2 cellular contexts compared by ENCODE assay signal in genomic region chr19:38836438-38837303, GRCh38.
TF ChIP-seq lines count a peak whose summit lies in the region.

No MANE protein-coding gene starts in this region.

TF ChIP-seq in HEK293, 187 proteins besides CTCF, POLR2A, EP300 and RAD21 (continues in another document):
- no peak for TF ChIP-seq ZNF658 (tag by site-specific recombination; IDR thresholded peaks at IDR 0.05)
- TF ChIP-seq PRDM2 (tag by site-specific recombination; IDR thresholded peaks at IDR 0.05; ENCODE audit: borderline replicate concordance): no peak
- TF ChIP-seq ZNF514 (tag by site-specific recombination; IDR thresholded peaks at IDR 0.05): no peak
- TF ChIP-seq REST (tag by site-specific recombination; IDR thresholded peaks at IDR 0.05): no peak
- TF ChIP-seq ZNF639 (tag by site-specific recombination; IDR thresholded peaks at IDR 0.05): no peak
- 0 out of 2 replicates have a peak, but pooled peaks have one; percentile 0 for TF ChIP-seq ZNF677 (tag by site-specific recombination; IDR thresholded peaks at IDR 0.05)
- no peak for TF ChIP-seq ZNF404 (tag by site-specific recombination; IDR thresholded peaks at IDR 0.05)
- no peak for TF ChIP-seq ZNF621 (tag by site-specific recombination; IDR thresholded peaks at IDR 0.05)
- peak; percentile 59; the same call in 1 of the 2 replicates for TF ChIP-seq ZNF600 (tag by site-specific recombination; IDR thresholded peaks at IDR 0.05)
- no peak for TF ChIP-seq ZNF704 (tag by site-specific recombination; IDR thresholded peaks at IDR 0.05)

TF ChIP-seq in GM12878, 131 proteins besides CTCF, POLR2A, EP300 and RAD21:
- TF ChIP-seq GABPA (IDR thresholded peaks at IDR 0.05; ENCODE audit: low read depth): no peak
- 0 out of 2 replicates have a peak, but pooled peaks have one; percentile 32 for TF ChIP-seq POLR2AphosphoS2 (IDR thresholded peaks at IDR 0.05; ENCODE audit: low read depth, low read length)
